14 cellular contexts compared by ENCODE assay signal in the genomic region with DNA sequence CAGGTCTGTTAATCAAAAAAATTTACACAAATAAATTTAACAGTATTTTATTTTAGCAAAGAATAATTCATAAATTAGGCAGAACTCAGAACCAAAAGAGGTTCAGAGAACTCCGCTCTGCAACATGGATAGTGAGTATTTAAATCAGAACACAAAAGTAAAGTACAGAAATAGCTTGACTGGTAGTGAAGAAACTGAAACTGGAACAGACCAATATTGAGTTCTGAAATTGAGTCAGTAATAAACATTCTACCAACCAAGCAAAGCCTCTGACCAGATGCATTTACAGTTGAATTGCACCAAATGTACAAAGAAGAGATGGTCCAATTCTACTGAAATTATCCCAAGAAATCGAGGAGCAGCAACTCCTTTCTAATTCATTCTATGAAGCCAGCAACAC.
DNase-seq lines count a peak whose midpoint lies in the region; ATAC-seq and TF ChIP-seq lines count a peak whose summit lies in the region.
"Had no signal": no experiment of that assay in that cellular context is flagged by ENCODE, and none has a peak within 500 bp of the region (broad histone marks: within the 10 kb centered on the region; RNA-seq: fewer than 3 reads in every experiment).

No MANE protein-coding gene starts in this region.

- DNase-seq in GM12864 (ENCODE audit: low read depth): peak; percentile 37
- DNase-seq in GM23248: no peak
- no peak for DNase-seq in activated CD8-positive, alpha-beta T cell treated with anti-CD3 and anti-CD28 coated beads, Interleukin-2, amount 10 ng/mL, durations not matched to agents 7 days and 5 days
- no peak for DNase-seq in MG63
- no peak for DNase-seq in OCI-LY7 (ENCODE audit: low spot score)
- DNase-seq: 8988T; activated naive CD8-positive, alpha-beta T cell treated with anti-CD3 and anti-CD28 coated beads, Interleukin-2, amount 10 ng/mL, durations not matched to agents 7 days and 5 days; head of caudate nucleus; psoas muscle had no signal

- H3K9me2 ChIP-seq in GM23248 (ENCODE audit: insufficient read depth) (no peaks in the 10 kb centered on the region), OCI-LY7 (ENCODE audit: insufficient read depth, low read length) (no peaks in the 10 kb centered on the region)

- no peak overlapping the region for H2AFZ ChIP-seq in GM23248
- no peak overlapping the region for H2AFZ ChIP-seq in OCI-LY7 (ENCODE audit: low read length)

- no peaks in the 10 kb centered on the region for H4K20me1 ChIP-seq in GM23248 (ENCODE audit: insufficient read depth)
- no peaks in the 10 kb centered on the region for H4K20me1 ChIP-seq in OCI-LY7 (ENCODE audit: insufficient read depth, low read length)

- H3K36me3 ChIP-seq in GM23248 (ENCODE audit: low read depth) (no peaks in the 10 kb centered on the region), MG63 (no peaks in the 10 kb centered on the region), OCI-LY7 (ENCODE audit: insufficient read depth, low read length) (no peaks in the 10 kb centered on the region)

- no peaks in the 10 kb centered on the region for H3K27me3 Mint-ChIP-seq in activated CD8-positive, alpha-beta T cell treated with anti-CD3 and anti-CD28 coated beads, Interleukin-2, amount 10 ng/mL, durations not matched to agents 7 days and 5 days (ENCODE audit: low read depth)
- H3K27me3 Mint-ChIP-seq: activated naive CD8-positive, alpha-beta T cell treated with anti-CD3 and anti-CD28 coated beads, Interleukin-2, amount 10 ng/mL, durations not matched to agents 7 days and 5 days; central memory CD8-positive, alpha-beta T cell; type B pancreatic cell had no signal

- TF ChIP-seq CTCF in GM12864 (IDR thresholded peaks at IDR 0.05; ENCODE audit: low read depth, low read length, missing control alignments): no peak
- TF ChIP-seq CTCF in OCI-LY7 (conservative IDR thresholded peaks at IDR 0.05; ENCODE audit: low read length): no peak

- H3K4me3 Mint-ChIP-seq in activated CD8-positive, alpha-beta T cell treated with anti-CD3 and anti-CD28 coated beads, Interleukin-2, amount 10 ng/mL, durations not matched to agents 7 days and 5 days: no peak overlapping the region
- H3K4me3 Mint-ChIP-seq: activated naive CD8-positive, alpha-beta T cell treated with anti-CD3 and anti-CD28 coated beads, Interleukin-2, amount 10 ng/mL, durations not matched to agents 7 days and 5 days; central memory CD8-positive, alpha-beta T cell; type B pancreatic cell had no signal

- no peaks in the 10 kb centered on the region for H3K4me1 ChIP-seq in GM23248 (ENCODE audit: insufficient read depth)
- no peaks in the 10 kb centered on the region for H3K4me1 ChIP-seq in OCI-LY7 (ENCODE audit: insufficient read depth, low read length, poor library complexity, severe bottlenecking)
- H3K4me1 ChIP-seq: psoas muscle had no signal

- no TSS peak for BruUV-seq in OCI-LY7 (replicated peaks; lab: Mats Ljungman, UMichigan)

- no peaks in the 10 kb centered on the region for H3F3A ChIP-seq in GM23248 (ENCODE audit: insufficient read depth)

- H3K79me2 ChIP-seq in GM23248 (ENCODE audit: insufficient read depth) (no peaks in the 10 kb centered on the region), OCI-LY7 (ENCODE audit: insufficient read depth, low read depth, low read length) (no peaks in the 10 kb centered on the region)

- POLR2A ChIA-PET in activated CD8-positive, alpha-beta T cell treated with anti-CD3 and anti-CD28 coated beads, Interleukin-2, amount 10 ng/mL, durations not matched to agents 7 days and 5 days (lab: Charles Lee): no interaction called here
- POLR2A ChIA-PET in OCI-LY7 (lab: Charles Lee): interaction anchor here (1.3 kb wide), 1 partner anchor 10 kb away, joined by 3 read pairs; no protein-coding TSS in a partner anchor

- intact Hi-C loops in OCI-LY7 (cut with micrococcal nuclease; ENCODE audit: unreplicated experiment): no loop called here

- H3K4me3 ChIP-seq in GM12864 (ENCODE audit: low read depth, low read length) (no peak overlapping the region), GM23248 (no peak overlapping the region), MG63 (no peak overlapping the region), OCI-LY7 (ENCODE audit: low read depth, low read length, poor library complexity, severe bottlenecking) (no peak overlapping the region)
- H3K4me3 ChIP-seq: psoas muscle had no signal

- H3K9me3 Mint-ChIP-seq in activated CD8-positive, alpha-beta T cell treated with anti-CD3 and anti-CD28 coated beads, Interleukin-2, amount 10 ng/mL, durations not matched to agents 7 days and 5 days (ENCODE audit: insufficient read depth): no peaks in the 10 kb centered on the region
- H3K9me3 Mint-ChIP-seq: activated naive CD8-positive, alpha-beta T cell treated with anti-CD3 and anti-CD28 coated beads, Interleukin-2, amount 10 ng/mL, durations not matched to agents 7 days and 5 days; type B pancreatic cell had no signal

- no peak overlapping the region for H3K27ac Mint-ChIP-seq in activated CD8-positive, alpha-beta T cell treated with anti-CD3 and anti-CD28 coated beads, Interleukin-2, amount 10 ng/mL, durations not matched to agents 7 days and 5 days
- H3K27ac Mint-ChIP-seq: activated naive CD8-positive, alpha-beta T cell treated with anti-CD3 and anti-CD28 coated beads, Interleukin-2, amount 10 ng/mL, durations not matched to agents 7 days and 5 days had no signal

- 27 to 30% methylated on average over 2 of the region's 2 CpGs for WGBS in GM23248 (ENCODE audit: low coverage in 1 of 2, low lambda C conversion rate in 2 of 2, missing lambda C conversion rate in 2 of 2), 2 experiments

- H3K4me2 ChIP-seq in GM23248 (ENCODE audit: unreplicated experiment) (no peak overlapping the region), OCI-LY7 (ENCODE audit: low read length) (no peak overlapping the region)

- H3K9me3 ChIP-seq in GM23248 (ENCODE audit: low read depth) (no peaks in the 10 kb centered on the region), MG63 (no peaks in the 10 kb centered on the region), OCI-LY7 (ENCODE audit: low read length) (no peaks in the 10 kb centered on the region)
- H3K9me3 ChIP-seq: psoas muscle had no signal

- H3K36me3 Mint-ChIP-seq in activated CD8-positive, alpha-beta T cell treated with anti-CD3 and anti-CD28 coated beads, Interleukin-2, amount 10 ng/mL, durations not matched to agents 7 days and 5 days (ENCODE audit: low read depth): no peaks in the 10 kb centered on the region
- H3K36me3 Mint-ChIP-seq: activated naive CD8-positive, alpha-beta T cell treated with anti-CD3 and anti-CD28 coated beads, Interleukin-2, amount 10 ng/mL, durations not matched to agents 7 days and 5 days; type B pancreatic cell had no signal

- no peak overlapping the region for H3K9ac ChIP-seq in GM23248

- ATAC-seq in GM19351 (IDR thresholded peaks at IDR 0.05; ENCODE audit: unreplicated experiment): peak; percentile 87
- peak; percentile 90 for ATAC-seq in HG02623 (IDR thresholded peaks at IDR 0.05; ENCODE audit: unreplicated experiment)
- peak; percentile 93 for ATAC-seq in HG03159 (IDR thresholded peaks at IDR 0.05; ENCODE audit: unreplicated experiment)
- no peak for ATAC-seq in activated CD8-positive, alpha-beta T cell treated with anti-CD3 and anti-CD28 coated beads, Interleukin-2, amount 10 ng/mL, durations not matched to agents 7 days and 5 days
- ATAC-seq: psoas muscle had no signal

- CTCF ChIA-PET in activated CD8-positive, alpha-beta T cell treated with anti-CD3 and anti-CD28 coated beads, Interleukin-2, amount 10 ng/mL, durations not matched to agents 7 days and 5 days (lab: Charles Lee): no interaction called here
- CTCF ChIA-PET in OCI-LY7 (lab: Charles Lee; ENCODE audit: unreplicated experiment): no interaction called here

- H3K27ac ChIP-seq in GM23248 (no peak overlapping the region), OCI-LY7 (ENCODE audit: low read depth, low read length, poor library complexity, severe bottlenecking) (no peak overlapping the region)
- H3K27ac ChIP-seq: psoas muscle had no signal

- no peaks in the 10 kb centered on the region for H3K4me1 Mint-ChIP-seq in activated CD8-positive, alpha-beta T cell treated with anti-CD3 and anti-CD28 coated beads, Interleukin-2, amount 10 ng/mL, durations not matched to agents 7 days and 5 days (ENCODE audit: low read depth)
- H3K4me1 Mint-ChIP-seq: activated naive CD8-positive, alpha-beta T cell treated with anti-CD3 and anti-CD28 coated beads, Interleukin-2, amount 10 ng/mL, durations not matched to agents 7 days and 5 days; central memory CD8-positive, alpha-beta T cell had no signal

- in situ Hi-C loops in GM23248 (cut with MboI): no loop called here

- H3K27me3 ChIP-seq in GM23248 (replicated peaks; ENCODE audit: insufficient read depth) (no peaks in the 10 kb centered on the region), MG63 (no peaks in the 10 kb centered on the region)
